Comparison of ENCODE assay signal across 8 cellular contexts in the genomic region with DNA sequence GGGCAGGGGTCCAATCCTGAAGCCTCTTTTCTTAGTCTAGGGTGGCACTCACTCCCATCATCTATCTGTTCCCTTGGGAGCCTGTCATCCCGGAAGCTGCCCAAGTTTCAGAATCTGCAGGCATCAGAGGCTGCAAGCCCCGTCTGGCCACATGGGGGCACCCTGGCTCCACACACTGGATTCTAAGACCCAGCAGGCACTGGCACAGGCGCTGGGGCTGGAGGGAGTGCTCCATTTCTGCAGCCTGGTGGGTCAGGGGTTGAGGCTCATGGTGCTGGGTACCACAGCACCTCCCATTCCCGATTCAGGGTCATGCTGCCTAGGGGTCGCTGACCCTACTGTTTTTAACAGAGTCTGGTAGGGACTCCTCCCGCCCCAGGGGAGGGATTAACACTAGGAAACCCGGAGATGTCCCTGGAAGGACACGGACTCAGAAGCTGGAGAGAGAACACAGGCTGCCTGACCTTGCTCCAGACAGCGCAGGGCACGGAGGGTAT.
DNase-seq lines count a peak whose midpoint lies in the region; ATAC-seq and TF ChIP-seq lines count a peak whose summit lies in the region.

No MANE protein-coding gene starts in this region.

- H3K79me1 ChIP-seq in H9 (ENCODE audit: insufficient read depth, low read depth, low read length, poor library complexity, severe bottlenecking) (no peaks in the 10 kb centered on the region), mesenchymal stem cell (replicated peaks; ENCODE audit: low read length, poor library complexity, severe bottlenecking) (no peaks in the 10 kb centered on the region)

- H3K4me3 ChIP-seq in mesenchymal stem cell (ENCODE audit: insufficient read depth in 1 of 2, low read depth in 1 of 2, low read length in 2 of 2), result peak overlapping the region in 1 of 2 experiments; percentile 30

- H2BK5ac ChIP-seq in H9 (ENCODE audit: insufficient read length, low read length) (no peak overlapping the region), mesenchymal stem cell (ENCODE audit: low read depth, low read length, poor library complexity, severe bottlenecking) (no peak overlapping the region)

- no peak overlapping the region for H3K18ac ChIP-seq in H9 (ENCODE audit: insufficient read length, low read depth, low read length)
- no peak overlapping the region for H3K18ac ChIP-seq in mesenchymal stem cell (ENCODE audit: low read depth in 1 of 2, low read length in 2 of 2)

- H3K27me3 Mint-ChIP-seq in H9 (ENCODE audit: low read depth), result no peaks in the 10 kb centered on the region
- H3K27me3 Mint-ChIP-seq in endothelial cell (ENCODE audit: unreplicated experiment), result no peaks in the 10 kb centered on the region

- peak; percentile 97 for TF ChIP-seq CTCF in H9 (conservative IDR thresholded peaks at IDR 0.05)
- TF ChIP-seq CTCF in endothelial cell (IDR thresholded peaks at IDR 0.05; ENCODE audit: unreplicated experiment), result peak; percentile 83

- H3K9ac ChIP-seq in H9 (ENCODE audit: extremely low read depth, insufficient read length, low read length) (no peak overlapping the region), mesenchymal stem cell (ENCODE audit: low read length) (peak overlapping the region; percentile 17)

- H3K23ac ChIP-seq in H9 (ENCODE audit: insufficient read length, low read depth, low read length), result no peak overlapping the region
- no peak overlapping the region for H3K23ac ChIP-seq in mesenchymal stem cell (ENCODE audit: low read length in 2 of 2)

- H3K36me3 Mint-ChIP-seq in H9 (ENCODE audit: insufficient read depth in 1 of 3, low read depth in 3 of 3) (peaks cover 0 to 2% (median 0%) of the 10 kb centered on the region in 3 experiments; a peak in 2 of 7 replicates), endothelial cell (ENCODE audit: low read depth, unreplicated experiment) (no peaks in the 10 kb centered on the region)

- no peak overlapping the region for H3K4ac ChIP-seq in H9 (ENCODE audit: low read depth, low read length)
- H3K4ac ChIP-seq in mesenchymal stem cell (ENCODE audit: low read depth in 1 of 2, low read length in 2 of 2), result no peak overlapping the region

- H3K9me3 Mint-ChIP-seq in H9 (no peaks in the 10 kb centered on the region), endothelial cell (ENCODE audit: unreplicated experiment) (no peaks in the 10 kb centered on the region)

- no peak overlapping the region for H2AK5ac ChIP-seq in H9 (ENCODE audit: insufficient read length, low read length)
- no peak overlapping the region for H2AK5ac ChIP-seq in mesenchymal stem cell (ENCODE audit: low read length, severe bottlenecking)

- no peak overlapping the region for H4K91ac ChIP-seq in H9 (ENCODE audit: insufficient read length, low read depth, low read length)
- H4K91ac ChIP-seq in mesenchymal stem cell (ENCODE audit: low read length), result no peak overlapping the region

- H3K4me3 Mint-ChIP-seq in H9 (no peak overlapping the region), endothelial cell (ENCODE audit: unreplicated experiment) (no peak overlapping the region)

- H3K4me1 ChIP-seq in H9 (ENCODE audit: insufficient read depth, low read length) (no peaks in the 10 kb centered on the region), mesenchymal stem cell (ENCODE audit: control insufficient read depth, insufficient read depth, low read depth, low read length) (peaks cover 28% of the 10 kb centered on the region)

- H3K27ac Mint-ChIP-seq in H9 (peak overlapping the region in 1 of 3 experiments; percentile 79; a peak in 3 of 7 replicates), endothelial cell (ENCODE audit: unreplicated experiment) (no peak overlapping the region)

- H3K9me3 ChIP-seq in H9 (ENCODE audit: control insufficient read depth, low read depth, low read length) (no peaks in the 10 kb centered on the region), mesenchymal stem cell (ENCODE audit: control insufficient read depth, low read length) (no peaks in the 10 kb centered on the region)

- H3T11ph ChIP-seq in H9 (ENCODE audit: low read length), result no peak overlapping the region

- no peak for ATAC-seq in HG03571 (IDR thresholded peaks at IDR 0.05; ENCODE audit: unreplicated experiment)

- H4K20me1 ChIP-seq in H9 (ENCODE audit: control insufficient read depth, insufficient read depth, insufficient read length), result no peaks in the 10 kb centered on the region

- H2AFZ ChIP-seq in H9 (ENCODE audit: low read length) (no peak overlapping the region), mesenchymal stem cell (ENCODE audit: low read depth, low read length) (no peak overlapping the region)

- no peaks in the 10 kb centered on the region for H3K79me2 ChIP-seq in H9 (ENCODE audit: insufficient read depth, low read length)

- DNase-seq in DMS153 (lab: John Stamatoyannopoulos, UW), result peak; percentile 74
- DNase-seq in H9, result peak; percentile 87
- DNase-seq in NCI-H345 (lab: John Stamatoyannopoulos, UW), result peak; percentile 65
- peak; percentile 9 to 39 for DNase-seq in activated CD4-positive, alpha-beta T cell treated with anti-CD3 and anti-CD28 coated beads, Interleukin-2, amount 50 U/mL, for 24 hours (ENCODE audit: low read depth in 1 of 2, low spot score in 1 of 2)
- DNase-seq in endothelial cell (ENCODE audit: low spot score), result peak; percentile 90
- peak; percentile 68 for DNase-seq in mesenchymal stem cell
- DNase-seq in stimulated activated CD8-positive, alpha-beta memory T cell treated with anti-CD3 and anti-CD28 coated beads, Interleukin-15, amount 100 ng/mL, for 24 hours (ENCODE audit: low read depth), result peak; percentile 24

- H3K4me1 Mint-ChIP-seq in H9 (peaks cover 9 to 18% of the 10 kb centered on the region in 2 experiments), endothelial cell (ENCODE audit: unreplicated experiment) (no peaks in the 10 kb centered on the region)

- H4K5ac ChIP-seq in H9 (ENCODE audit: insufficient read length, low read depth, low read length), result no peak overlapping the region

- H3K36me3 ChIP-seq in mesenchymal stem cell (ENCODE audit: control insufficient read depth in 1 of 2, insufficient read depth in 2 of 2, low read depth in 1 of 2, low read length in 2 of 2), result peaks cover 4 to 14% of the 10 kb centered on the region in 2 experiments

- H2BK20ac ChIP-seq in H9 (ENCODE audit: low read depth, low read length, poor library complexity, severe bottlenecking), result no peak overlapping the region

- no peak overlapping the region for H3K27ac ChIP-seq in H9 (ENCODE audit: insufficient read length, low read depth, low read length)
- H3K27ac ChIP-seq in mesenchymal stem cell (ENCODE audit: low read length, poor library complexity, severe bottlenecking), result no peak overlapping the region

- no peak overlapping the region for H4K8ac ChIP-seq in H9 (replicated peaks; ENCODE audit: insufficient read length, low read depth, low read length)
- H4K8ac ChIP-seq in mesenchymal stem cell (ENCODE audit: low read length), result no peak overlapping the region

- no peaks in the 10 kb centered on the region for H3K23me2 ChIP-seq in H9 (ENCODE audit: insufficient read length, low read depth, low read length, poor library complexity, severe bottlenecking)

- no peak overlapping the region for H3K56ac ChIP-seq in H9 (ENCODE audit: insufficient read length, low read depth, low read length)

- H2BK12ac ChIP-seq in H9 (ENCODE audit: insufficient read length, low read depth, low read length), result no peak overlapping the region
- no peak overlapping the region for H2BK12ac ChIP-seq in mesenchymal stem cell (ENCODE audit: low read length in 2 of 2)

- H2BK120ac ChIP-seq in H9 (ENCODE audit: low read depth, low read length, poor library complexity, severe bottlenecking) (no peak overlapping the region), mesenchymal stem cell (ENCODE audit: low read depth, low read length) (no peak overlapping the region)

- H3K14ac ChIP-seq in H9 (ENCODE audit: insufficient read depth, low read length) (no peak overlapping the region), mesenchymal stem cell (ENCODE audit: low read length in 2 of 2) (no peak overlapping the region)

- no peaks in the 10 kb centered on the region for H3K27me3 ChIP-seq in H9 (ENCODE audit: insufficient read depth, low read length)
- no peaks in the 10 kb centered on the region for H3K27me3 ChIP-seq in mesenchymal stem cell (ENCODE audit: control insufficient read depth in 1 of 2, insufficient read depth in 1 of 2, low read length in 2 of 2)

- no CpG with 5 or more reads among the region's 10 CpGs for WGBS in H9 (ENCODE audit: extremely low coverage, insufficient read length, low lambda C conversion rate)
- WGBS in mesenchymal stem cell, result 27% methylated on average over 10 of the region's 10 CpGs

- H3K4me2 ChIP-seq in H9 (ENCODE audit: insufficient read depth, insufficient read length, low read length) (no peak overlapping the region), mesenchymal stem cell (ENCODE audit: low read length, poor library complexity, severe bottlenecking) (peak overlapping the region; percentile 10)

- H2BK15ac ChIP-seq in H9 (ENCODE audit: low read depth, low read length), result no peak overlapping the region
- no peak overlapping the region for H2BK15ac ChIP-seq in mesenchymal stem cell (ENCODE audit: low read depth, poor library complexity, severe bottlenecking)

Comparison
In these comparisons a context has a peak if more than half of its experiments do, and no peak if none do; other contexts are left out.
1. DNase-seq: peak in every context shown above with its lines; median percentile 90 in endothelial cell; 87 in H9; 74 in DMS153; 68 in mesenchymal stem cell; 65 in NCI-H345; 24 in activated CD4-positive, alpha-beta T cell treated with anti-CD3 and anti-CD28 coated beads, Interleukin-2, amount 50 U/mL, for 24 hours; 24 in stimulated activated CD8-positive, alpha-beta memory T cell treated with anti-CD3 and anti-CD28 coated beads, Interleukin-15, amount 100 ng/mL, for 24 hours.